7 cellular contexts compared by ENCODE assay signal in the genomic region with DNA sequence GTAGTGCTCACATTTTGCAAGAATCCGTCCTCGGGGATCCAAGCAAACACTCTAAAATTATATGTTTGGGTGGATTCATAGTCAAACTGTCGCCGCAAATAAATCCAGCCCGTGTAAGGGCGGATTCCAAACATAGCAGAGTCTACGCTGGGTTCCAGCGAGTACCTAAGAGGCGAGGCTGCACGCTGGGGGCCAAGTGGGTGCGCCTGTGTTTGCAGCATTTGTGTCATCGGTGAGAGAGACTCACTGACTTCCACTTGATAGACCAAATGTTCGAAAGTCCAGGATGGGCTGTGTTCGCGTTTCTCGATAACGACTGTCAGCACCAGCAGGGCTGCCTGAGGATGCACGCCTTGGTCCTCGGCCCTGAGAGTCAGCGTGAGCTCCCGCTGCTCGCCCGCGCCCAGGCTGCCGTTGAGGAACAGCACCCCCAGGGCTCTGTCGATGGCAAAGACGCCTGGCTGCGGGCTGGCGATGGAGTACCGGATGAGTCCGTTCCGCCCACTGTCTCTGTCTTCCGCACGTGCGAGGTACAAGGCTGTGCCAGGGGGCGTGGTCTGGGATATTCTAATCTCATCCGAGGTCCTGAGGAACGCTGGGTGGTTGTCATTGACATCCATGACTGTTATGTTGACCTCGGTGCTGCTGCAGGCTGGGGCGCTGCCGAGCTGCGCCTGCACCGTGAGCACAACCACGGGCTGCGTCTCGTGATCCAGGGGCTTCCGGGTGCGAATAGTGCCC.
DNase-seq lines count a peak whose midpoint lies in the region; ATAC-seq, FAIRE-seq and TF ChIP-seq lines count a peak whose summit lies in the region.

No MANE protein-coding gene starts in this region.

- no peaks in the 10 kb centered on the region for H3K36me3 Mint-ChIP-seq in stimulated activated naive B cell treated with anti-CD40 and anti-IgM and Interleukin-4, amounts not matched to agents 10 μg/mL and 1 μg/mL and 100 μg/mL, for 72 hours

- no peak overlapping the region for H3K4me3 ChIP-seq in mucosa of descending colon

- H3K4me1 Mint-ChIP-seq in stimulated activated naive B cell treated with anti-CD40 and anti-IgM and Interleukin-4, amounts not matched to agents 10 μg/mL and 1 μg/mL and 100 μg/mL, for 72 hours = peaks cover 10 to 15% of the 10 kb centered on the region in 2 donors

- peak; percentile 56 for FAIRE-seq in GM19239 (lab: Jason Lieb, UNC)

- peak overlapping the region; percentile 94 for H3K27ac Mint-ChIP-seq in stimulated activated naive B cell treated with anti-CD40 and anti-IgM and Interleukin-4, amounts not matched to agents 10 μg/mL and 1 μg/mL and 100 μg/mL, for 72 hours

- intact Hi-C loops in mucosa of descending colon (cut with DNase I, micrococcal nuclease) = no loop called here

- H3K4me3 Mint-ChIP-seq in stimulated activated naive B cell treated with anti-CD40 and anti-IgM and Interleukin-4, amounts not matched to agents 10 μg/mL and 1 μg/mL and 100 μg/mL, for 72 hours = peak overlapping the region; percentile 83 to 90

- DNase-seq in GM19239 (ENCODE audit: insufficient read length, low spot score) (peak; percentile 8), mucosa of descending colon (peak in 2 of 3 donors; percentile 15 to 32), NCI-H2029 (lab: John Stamatoyannopoulos, UW) (no peak)
- DNase-seq in activated CD4-positive, CD25-positive, alpha-beta regulatory T cell (lab: John Stamatoyannopoulos, UW) = peak; percentile 3 to 21 (median 6)
- DNase-seq in central memory CD4-positive, alpha-beta T cell = peak; percentile 44
- DNase-seq in stimulated activated naive B cell treated with anti-CD40 and anti-IgM and Interleukin-4, amounts not matched to agents 10 μg/mL and 1 μg/mL and 100 μg/mL, for 72 hours = peak; percentile 62

- no peaks in the 10 kb centered on the region for H3K36me3 ChIP-seq in mucosa of descending colon (ENCODE audit: low read depth)

- H3K4me1 ChIP-seq in mucosa of descending colon (ENCODE audit: low read depth) = no peaks in the 10 kb centered on the region

- peaks cover 0 to 25% of the 10 kb centered on the region in 2 donors for H3K27me3 Mint-ChIP-seq in stimulated activated naive B cell treated with anti-CD40 and anti-IgM and Interleukin-4, amounts not matched to agents 10 μg/mL and 1 μg/mL and 100 μg/mL, for 72 hours

- no peaks in the 10 kb centered on the region for H3K9me3 Mint-ChIP-seq in stimulated activated naive B cell treated with anti-CD40 and anti-IgM and Interleukin-4, amounts not matched to agents 10 μg/mL and 1 μg/mL and 100 μg/mL, for 72 hours

- no peaks in the 10 kb centered on the region for H3K9me3 ChIP-seq in mucosa of descending colon

- ATAC-seq in HG03354 (IDR thresholded peaks at IDR 0.05; ENCODE audit: poor library complexity, severe bottlenecking, unreplicated experiment) (peak; percentile 86), mucosa of descending colon (peak; percentile 65)
- peak; percentile 95 to 96 for ATAC-seq in stimulated activated naive B cell treated with anti-CD40 and anti-IgM and Interleukin-4, amounts not matched to agents 10 μg/mL and 1 μg/mL and 100 μg/mL, for 72 hours (replicated peaks)

- TF ChIP-seq CTCF in mucosa of descending colon (IDR thresholded peaks at IDR 0.05) = no peak
